2 cellular contexts compared by ENCODE assay signal in genomic region chr9:107500421-107501200, GRCh38. TPM values are rescaled to one million over a fixed set of nuclear protein-coding genes. Genes with fewer than 3 reads are reported as not detected.
"Had no signal": no experiment of that assay in that cellular context is flagged by ENCODE, and none has a peak within 500 bp of the region (broad histone marks: within the 10 kb centered on the region; RNA-seq: fewer than 3 reads in every experiment).

No MANE protein-coding gene starts in this region.

RNA-seq across cellular contexts. Expression of gene KLF4, which starts 11.0 kb away (rescaled TPM):
- total RNA-seq: neural crest cell had no signal
- polyA plus RNA-seq: naive thymus-derived CD8-positive, alpha-beta T cell had no signal
